1 cellular context compared by ENCODE assay signal in genomic region chr3:48122504-48122903, GRCh38.
TF ChIP-seq lines count a peak whose summit lies in the region.

No MANE protein-coding gene starts in this region.

TF ChIP-seq in H1, 55 proteins besides CTCF, POLR2A, EP300 and RAD21:
- TF ChIP-seq POU5F1 (IDR thresholded peaks at IDR 0.05; ENCODE audit: low read depth, low read length), result no peak
- no peak for TF ChIP-seq SAP30 (IDR thresholded peaks at IDR 0.05; ENCODE audit: insufficient read depth, insufficient replicate concordance, low read length)
- TF ChIP-seq JUN (IDR thresholded peaks at IDR 0.05; ENCODE audit: low read depth, low read length), result no peak
TF ChIP-seq in H1: peak in this region for 0.
